Comparison of ENCODE assay signal across 23 cellular contexts in genomic region chr1:200793677-200794076, GRCh38.
"Had no signal": no experiment of that assay in that cellular context is flagged by ENCODE, and none has a peak within 500 bp of the region (broad histone marks: within the 10 kb centered on the region; RNA-seq: fewer than 3 reads in every experiment).

No MANE protein-coding gene starts in this region.

- H3K27ac Mint-ChIP-seq: endodermal cell; mesothelial cell of epicardium; naive B cell; natural killer cell treated with Interleukin-12 subunit alpha and Interleukin-12 subunit beta and Interleukin-15 and Interleukin-18, amount 100 ng/mL, for 72 hours; stimulated activated naive CD8-positive, alpha-beta T cell treated with anti-CD3 and anti-CD28 coated beads, Interleukin-15, amount 100 ng/mL, for 72 hours had no signal

- H3K9me3 Mint-ChIP-seq: natural killer cell treated with Interleukin-12 subunit alpha and Interleukin-12 subunit beta and Interleukin-15 and Interleukin-18, amount 100 ng/mL, for 72 hours; stimulated activated naive CD8-positive, alpha-beta T cell treated with anti-CD3 and anti-CD28 coated beads, Interleukin-15, amount 100 ng/mL, for 72 hours had no signal

- H3K4me1 Mint-ChIP-seq: naive B cell; stimulated activated naive CD8-positive, alpha-beta T cell treated with anti-CD3 and anti-CD28 coated beads, Interleukin-15, amount 100 ng/mL, for 72 hours had no signal

- H3K27me3 Mint-ChIP-seq: stimulated activated naive CD8-positive, alpha-beta T cell treated with anti-CD3 and anti-CD28 coated beads, Interleukin-15, amount 100 ng/mL, for 72 hours had no signal

- ATAC-seq: esophagus mucosa; gastrocnemius medialis; mucosa of descending colon; natural killer cell treated with Interleukin-12 subunit alpha and Interleukin-12 subunit beta and Interleukin-15 and Interleukin-18, amount 100 ng/mL, for 72 hours; pancreas; right lobe of liver; stimulated activated naive CD8-positive, alpha-beta T cell treated with anti-CD3 and anti-CD28 coated beads, Interleukin-15, amount 100 ng/mL, for 72 hours; upper lobe of right lung had no signal

- H3K4me3 Mint-ChIP-seq: endodermal cell; mesothelial cell of epicardium; naive B cell; natural killer cell treated with Interleukin-12 subunit alpha and Interleukin-12 subunit beta and Interleukin-15 and Interleukin-18, amount 100 ng/mL, for 72 hours; neural crest cell; stimulated activated naive CD8-positive, alpha-beta T cell treated with anti-CD3 and anti-CD28 coated beads, Interleukin-15, amount 100 ng/mL, for 72 hours had no signal

- H3K36me3 Mint-ChIP-seq: naive B cell; natural killer cell treated with Interleukin-12 subunit alpha and Interleukin-12 subunit beta and Interleukin-15 and Interleukin-18, amount 100 ng/mL, for 72 hours had no signal

- DNase-seq: dorsolateral prefrontal cortex; effector CD4-positive, alpha-beta T cell; endodermal cell; foreskin fibroblast; gastrocnemius medialis; head of caudate nucleus; mesenchymal stem cell; mucosa of descending colon; naive B cell; pancreas; right lobe of liver; small intestine; stimulated activated CD4-positive, alpha-beta T cell treated with anti-CD3 and anti-CD28 coated beads, Interleukin-15, amount 100 ng/mL, for 24 hours; stimulated activated CD4-positive, alpha-beta T cell treated with anti-CD3 and anti-CD28 coated beads, Interleukin-2, amount 100 ng/mL, for 48 hours; stimulated activated naive CD4-positive, alpha-beta T cell; stimulated activated naive CD8-positive, alpha-beta T cell treated with anti-CD3 and anti-CD28 coated beads, Interleukin-15, amount 100 ng/mL, for 72 hours; transverse colon; upper lobe of right lung; uterus had no signal
